22 cellular contexts compared by ENCODE assay signal in genomic region chr6:119171442-119171841, GRCh38.
A peak's percentile ranks its signal among the peaks of the same experiment; 100 is the strongest.
DNase-seq lines count a peak whose midpoint lies in the region; ATAC-seq, FAIRE-seq and TF ChIP-seq lines count a peak whose summit lies in the region.
"Had no signal": no experiment of that assay in that cellular context is flagged by ENCODE, and none has a peak within 500 bp of the region (broad histone marks: within the 10 kb centered on the region; RNA-seq: fewer than 3 reads in every experiment).

No MANE protein-coding gene starts in this region.

- CTCF ChIA-PET in Caco-2 (lab: Charles Lee) (interaction anchor here (1.9 kb wide), 1 partner anchor 24 kb away, joined by 8 read pairs; no protein-coding TSS in a partner anchor), GM12878 (lab: Yijun Ruan, JAX) (interaction anchor here (1.0 kb wide), 1 partner anchor 12 kb away, joined by 3 read pairs; no protein-coding TSS in a partner anchor)
- CTCF ChIA-PET in activated CD4-positive, alpha-beta memory T cell treated with anti-CD3 and anti-CD28 coated beads for 36 hours (lab: Charles Lee) = no interaction called here

- H3K4me3 Mint-ChIP-seq in Caco-2 (ENCODE audit: unreplicated experiment) = no peak overlapping the region
- H3K4me3 Mint-ChIP-seq in activated CD4-positive, alpha-beta memory T cell treated with anti-CD3 and anti-CD28 coated beads for 36 hours = no peak overlapping the region
- H3K4me3 Mint-ChIP-seq: B cell; CD4-positive, CD25-positive, alpha-beta regulatory T cell; T-helper 1 cell treated with Interleukin-12 subunit alpha and Interleukin-12 subunit beta and Interleukin-4 antibody, amounts not matched to agents 30 μg/mL and 1 μg/mL, for 36 hours had no signal

- no peak overlapping the region for H3K27ac ChIP-seq in GM12878 (ENCODE audit: control insufficient read depth, insufficient read depth)

- POLR2A ChIA-PET in Caco-2 (lab: Charles Lee) (no interaction called here), GM12878 (lab: Charles Lee) (no interaction called here)
- POLR2A ChIA-PET in activated CD4-positive, alpha-beta memory T cell treated with anti-CD3 and anti-CD28 coated beads for 36 hours (lab: Charles Lee) = no interaction called here

- H3K36me3 ChIP-seq in Caco-2 (ENCODE audit: control insufficient read depth, insufficient read depth, low read length) (no peaks in the 10 kb centered on the region; the same call in 1 of the 2 replicates), GM12878 (ENCODE audit: control insufficient read depth in 2 of 2, insufficient read depth in 2 of 2, low read length in 1 of 2) (no peaks in the 10 kb centered on the region)

- H3K9me3 Mint-ChIP-seq in Caco-2 (ENCODE audit: unreplicated experiment) = no peaks in the 10 kb centered on the region
- H3K9me3 Mint-ChIP-seq in activated CD4-positive, alpha-beta memory T cell treated with anti-CD3 and anti-CD28 coated beads for 36 hours = no peaks in the 10 kb centered on the region
- H3K9me3 Mint-ChIP-seq: CD4-positive, CD25-positive, alpha-beta regulatory T cell; T-helper 1 cell treated with Interleukin-12 subunit alpha and Interleukin-12 subunit beta and Interleukin-4 antibody, amounts not matched to agents 30 μg/mL and 1 μg/mL, for 36 hours had no signal

- no peaks in the 10 kb centered on the region for H3K79me2 ChIP-seq in GM12878 (ENCODE audit: control insufficient read depth, insufficient read depth, low read length)

- TF ChIP-seq EP300 in GM12878 (IDR thresholded peaks at IDR 0.05; ENCODE audit: borderline replicate concordance in 1 of 2, control insufficient read depth in 1 of 2, low read depth in 2 of 2, low read length in 2 of 2) = no peak

- in situ Hi-C loops in GM12878 (cut with MboI) = no loop called here

- 0% methylated on average over 1 of the region's 1 CpG for WGBS in GM12878 (ENCODE audit: insufficient coverage, insufficient replicate concordance, low lambda C conversion rate, missing lambda C conversion rate)

- DNase-seq in Caco-2 (no peak), GM12878 (ENCODE audit: low read depth, low spot score) (no peak), posterior cingulate gyrus (no peak)
- DNase-seq in activated CD4-positive, alpha-beta memory T cell treated with anti-CD3 and anti-CD28 coated beads for 36 hours = no peak
- DNase-seq in activated T-cell treated with anti-CD3 and anti-CD28 coated beads, Interleukin-2, amount 50 U/mL, for 48 hours = no peak
- DNase-seq: CD4-positive, CD25-positive, alpha-beta regulatory T cell; COR-L47; EL; IMR-90; Karpas-422; NCI-H1417 treated with DMSO at 0.1 percent for 48 hours; NCI-H1930; NCI-H345; NCI-H524 treated with DMSO at 0.1 percent for 48 hours; PC-3; RPMI8226 had no signal

- H3K4me1 ChIP-seq in Caco-2 (peaks cover 47% of the 10 kb centered on the region), GM12878 (ENCODE audit: control insufficient read depth, insufficient read depth, low read length) (no peaks in the 10 kb centered on the region)

- peak; percentile 74 for ATAC-seq in GM18868 (IDR thresholded peaks at IDR 0.05; ENCODE audit: unreplicated experiment)
- peak; percentile 45 for ATAC-seq in HG02759 (IDR thresholded peaks at IDR 0.05; ENCODE audit: unreplicated experiment)
- ATAC-seq in GM12878 = peak; percentile 42; the same call in 2 of the 3 replicates
- ATAC-seq in HG03039 (IDR thresholded peaks at IDR 0.05; ENCODE audit: unreplicated experiment) = no peak
- ATAC-seq: PC-3 had no signal

- no peaks in the 10 kb centered on the region for H3K27me3 Mint-ChIP-seq in Caco-2 (ENCODE audit: insufficient read depth, unreplicated experiment)
- H3K27me3 Mint-ChIP-seq in activated CD4-positive, alpha-beta memory T cell treated with anti-CD3 and anti-CD28 coated beads for 36 hours = peaks cover 3% of the 10 kb centered on the region

- no peak overlapping the region for H3K4me2 ChIP-seq in GM12878 (ENCODE audit: control insufficient read depth, insufficient read depth)

- H3K4me3 ChIP-seq in Caco-2 (ENCODE audit: low read depth, low read length) = no peak overlapping the region
- H3K4me3 ChIP-seq in GM12878 = no peak overlapping the region

- TF ChIP-seq POLR2A in GM12878 (IDR thresholded peaks at IDR 0.05; ENCODE audit: low read depth, low read length) = no peak

- RAD21 ChIA-PET in GM12878 (lab: Charles Lee; ENCODE audit: unreplicated experiment) = no interaction called here

- peaks cover 37% of the 10 kb centered on the region for H3K4me1 Mint-ChIP-seq in Caco-2 (ENCODE audit: low read depth, unreplicated experiment)
- H3K4me1 Mint-ChIP-seq in activated CD4-positive, alpha-beta memory T cell treated with anti-CD3 and anti-CD28 coated beads for 36 hours (ENCODE audit: low read depth) = no peaks in the 10 kb centered on the region
- H3K4me1 Mint-ChIP-seq: B cell had no signal

- H3K9ac ChIP-seq in GM12878 (ENCODE audit: control insufficient read depth, insufficient read depth, low read length) = no peak overlapping the region

- H3K36me3 Mint-ChIP-seq in Caco-2 (ENCODE audit: insufficient read depth, unreplicated experiment) = peaks cover 23% of the 10 kb centered on the region
- no peaks in the 10 kb centered on the region for H3K36me3 Mint-ChIP-seq in activated CD4-positive, alpha-beta memory T cell treated with anti-CD3 and anti-CD28 coated beads for 36 hours
- H3K36me3 Mint-ChIP-seq: CD4-positive, CD25-positive, alpha-beta regulatory T cell had no signal

- BruUV-seq in Caco-2 (replicated peaks; lab: Mats Ljungman, UMichigan) (no TSS peak), GM12878 (replicated peaks; lab: Mats Ljungman, UMichigan) (no TSS peak)

- SMC1A ChIA-PET in GM12878 (lab: Charles Lee; ENCODE audit: uncharacterized antibody, unreplicated experiment) = interaction anchor here (0.9 to 1.5 kb wide), 3 partner anchors 9 to 166 kb away, joined by 3 to 4 read pairs (median 3); no protein-coding TSS in a partner anchor

- TF ChIP-seq CTCF in Caco-2 (IDR thresholded peaks at IDR 0.05; ENCODE audit: insufficient read depth in 1 of 2, low read depth in 1 of 2, low read length in 1 of 2, severe bottlenecking in 1 of 2, unreplicated experiment in 1 of 2) = no peak
- TF ChIP-seq CTCF in GM12878 (IDR thresholded peaks at IDR 0.05 in 2 of 3, conservative IDR thresholded peaks at IDR 0.05 in 1 of 3; ENCODE audit: control insufficient read depth in 2 of 3, extremely low read depth in 1 of 3, insufficient read depth in 1 of 3, low read depth in 3 of 3, low read length in 3 of 3) = no peak

- H4K20me1 ChIP-seq in GM12878 (ENCODE audit: control insufficient read depth, insufficient read depth) = no peaks in the 10 kb centered on the region

- H3K9me3 ChIP-seq in Caco-2 = no peaks in the 10 kb centered on the region
- H3K9me3 ChIP-seq in GM12878 (replicated peaks; ENCODE audit: control insufficient read depth, insufficient read depth, low read length) = no peaks in the 10 kb centered on the region

- no peak overlapping the region for H2AFZ ChIP-seq in GM12878 (ENCODE audit: control insufficient read depth, low read depth, low read length)

- peak overlapping the region; percentile 61 for H3K27ac Mint-ChIP-seq in Caco-2 (ENCODE audit: unreplicated experiment)
- no peak overlapping the region for H3K27ac Mint-ChIP-seq in activated CD4-positive, alpha-beta memory T cell treated with anti-CD3 and anti-CD28 coated beads for 36 hours
- H3K27ac Mint-ChIP-seq: B cell; CD4-positive, CD25-positive, alpha-beta regulatory T cell; T-helper 1 cell treated with Interleukin-12 subunit alpha and Interleukin-12 subunit beta and Interleukin-4 antibody, amounts not matched to agents 30 μg/mL and 1 μg/mL, for 36 hours had no signal

- no peak for TF ChIP-seq RAD21 in GM12878 (IDR thresholded peaks at IDR 0.05; ENCODE audit: insufficient read depth, low read depth, low read length)

- no peak for FAIRE-seq in GM12878 (lab: Jason Lieb, UNC)
- FAIRE-seq: GM12891 had no signal

- intact Hi-C loops in Caco-2 (cut with micrococcal nuclease; ENCODE audit: unreplicated experiment) (loop anchor here (2.0 kb wide), 2 partner anchors 23 to 141 kb away; no protein-coding TSS in a partner anchor), GM12878 (cut with micrococcal nuclease; ENCODE audit: unreplicated experiment) (no loop called here), posterior cingulate gyrus (cut with DNase I) (no loop called here)
- intact Hi-C loops in activated CD4-positive, alpha-beta memory T cell treated with anti-CD3 and anti-CD28 coated beads for 36 hours (cut with micrococcal nuclease) = no loop called here

- H3K27me3 ChIP-seq in Caco-2 (replicated peaks; ENCODE audit: control insufficient read depth, insufficient read depth, low read length) (no peaks in the 10 kb centered on the region), GM12878 (replicated peaks in 1 of 2; ENCODE audit: control insufficient read depth in 2 of 2, insufficient read depth in 2 of 2, low read length in 1 of 2) (no peaks in the 10 kb centered on the region)

TF ChIP-seq in GM12878, 131 proteins besides CTCF, POLR2A, EP300 and RAD21:
- no peak for TF ChIP-seq BACH1 (IDR thresholded peaks at IDR 0.05; ENCODE audit: borderline replicate concordance)
- no peak for TF ChIP-seq ZBED1 (IDR thresholded peaks at IDR 0.05; ENCODE audit: borderline replicate concordance)
- peak; percentile 77 for TF ChIP-seq MEF2A (IDR thresholded peaks at IDR 0.05; ENCODE audit: insufficient read depth, low read depth, low read length)
